30 cellular contexts compared by ENCODE assay signal in genomic region chr11:17003426-17003825, GRCh38.
"Had no signal": no experiment of that assay in that cellular context is flagged by ENCODE, and none has a peak within 500 bp of the region (broad histone marks: within the 10 kb centered on the region; RNA-seq: fewer than 3 reads in every experiment).

No MANE protein-coding gene starts in this region.

- H3K4me3 ChIP-seq: ascending aorta, breast epithelium, esophagus muscularis mucosa, gastrocnemius medialis, heart left ventricle had no signal

- H3K4me1 ChIP-seq: ascending aorta, esophagus muscularis mucosa, foreskin keratinocyte, heart left ventricle had no signal

- ATAC-seq: activated naive CD4-positive, alpha-beta T cell treated with anti-CD3 and anti-CD28 coated beads, Interleukin-2, amount 50 U/mL, for 72 hours; activated T-cell treated with anti-CD3 and anti-CD28 coated beads, Interleukin-2, amount 50 U/mL, for 72 hours; effector memory CD8-positive, alpha-beta T cell; foreskin keratinocyte; gastrocnemius medialis; heart left ventricle; T-helper 17 cell had no signal

- H3K9me3 ChIP-seq: ascending aorta, breast epithelium, esophagus muscularis mucosa, gastrocnemius medialis, heart left ventricle had no signal

- H3K27ac ChIP-seq: ascending aorta, esophagus muscularis mucosa, foreskin keratinocyte, gastrocnemius medialis, heart left ventricle had no signal

- H3K36me3 ChIP-seq: ascending aorta, breast epithelium, esophagus muscularis mucosa, gastrocnemius medialis, heart left ventricle had no signal

- DNase-seq: activated CD4-positive, alpha-beta memory T cell treated with anti-CD3 and anti-CD28 coated beads, Interleukin-2, amount 10 ng/mL, durations not matched to agents 7 days and 5 days; activated CD4-positive, alpha-beta T cell treated with anti-CD3 and anti-CD28 coated beads for 4 hours; activated CD4-positive, alpha-beta T cell treated with anti-CD3 and anti-CD28 coated beads, Interleukin-2, amount 10 ng/mL, durations not matched to agents 7 days and 5 days; activated CD4-positive, alpha-beta T cell treated with anti-CD3 and anti-CD28 coated beads, Interleukin-2, amount 50 U/mL, for 4 hours; activated CD4-positive, CD25-positive, alpha-beta regulatory T cell; activated CD4-positive, CD25-positive, alpha-beta regulatory T cell treated with anti-CD3 and anti-CD28 coated beads, Interleukin-2, amount 50 U/mL, for 72 hours; activated CD8-positive, alpha-beta memory T cell treated with anti-CD3 and anti-CD28 coated beads, Interleukin-2, amount 50 U/mL, for 48 hours; activated gamma-delta T cell; activated naive CD4-positive, alpha-beta T cell; activated naive CD4-positive, alpha-beta T cell treated with anti-CD3 and anti-CD28 coated beads, Interleukin-2, amount 10 ng/mL, durations not matched to agents 7 days and 5 days; activated naive CD8-positive, alpha-beta T cell treated with anti-CD3 and anti-CD28 coated beads, Interleukin-2, amount 10 ng/mL, durations not matched to agents 7 days and 5 days; activated T-cell treated with anti-CD3 and anti-CD28 coated beads for 4 hours; activated T-cell treated with anti-CD3 and anti-CD28 coated beads, Interleukin-2, amount 50 U/mL, for 24 hours; activated T-cell treated with anti-CD3 and anti-CD28 coated beads, Interleukin-2, amount 50 U/mL, for 72 hours; cortex of kidney; dermis blood vessel endothelial cell; effector CD4-positive, alpha-beta T cell; effector memory CD8-positive, alpha-beta T cell; erythroblast; foreskin keratinocyte; gastrocnemius medialis; glutamatergic neuron; heart left ventricle; T-helper 1 cell; T-helper 17 cell; T1000 had no signal

- H3K27me3 ChIP-seq: ascending aorta, breast epithelium, esophagus muscularis mucosa, gastrocnemius medialis, heart left ventricle had no signal
